In the genomic region with DNA sequence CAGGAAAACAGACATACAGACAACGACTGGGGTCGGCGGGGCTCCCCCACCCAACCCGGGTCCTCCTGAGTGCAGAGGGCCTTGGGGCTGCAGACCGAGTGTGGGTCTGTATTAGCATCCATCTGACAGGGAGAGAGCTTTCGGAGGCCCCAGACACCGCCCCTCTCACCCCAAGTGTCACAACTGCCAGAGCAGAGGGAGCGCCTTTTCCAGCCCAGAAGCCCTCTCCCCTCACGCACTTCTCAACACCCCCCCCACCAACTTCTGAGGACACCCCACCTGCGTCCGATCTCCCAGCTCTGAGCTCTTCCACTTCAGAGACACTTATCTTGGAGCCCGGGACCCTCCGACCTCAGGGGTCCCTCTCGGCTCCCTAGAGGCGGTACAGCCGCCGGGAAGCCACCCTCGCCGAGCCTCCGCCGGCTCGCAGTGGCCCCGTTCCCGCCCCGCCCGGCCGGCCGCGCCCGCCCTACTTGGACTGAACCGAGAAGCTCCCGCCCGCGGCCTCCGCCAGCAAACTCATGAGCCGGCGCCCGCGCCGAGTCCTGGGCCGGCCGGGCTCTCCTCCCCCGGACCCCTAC, we compare ENCODE assay signal across 8 cellular contexts. TPM values are rescaled to one million over a fixed set of nuclear protein-coding genes. Genes with fewer than 3 reads are reported as not detected.
DNase-seq lines count a peak whose midpoint lies in the region; ATAC-seq and TF ChIP-seq lines count a peak whose summit lies in the region.

No MANE protein-coding gene starts in this region.

- TF ChIP-seq POLR2A in NB4 (IDR thresholded peaks at IDR 0.05; ENCODE audit: extremely low read depth, insufficient read length), result no peak

- ATAC-seq in GM19372 (IDR thresholded peaks at IDR 0.05; ENCODE audit: low read depth, unreplicated experiment) (peak; percentile 1), HG02763 (IDR thresholded peaks at IDR 0.05; ENCODE audit: unreplicated experiment) (no peak)

- no peaks in the 10 kb centered on the region for H3K36me3 ChIP-seq in iPS DF 6.9 (ENCODE audit: control insufficient read depth, insufficient read depth, low read length)

- H3K27ac ChIP-seq in adipose tissue (ENCODE audit: low read depth, low read length) (peak overlapping the region; percentile 93), iPS DF 6.9 (ENCODE audit: low read length) (no peak overlapping the region)

- TF ChIP-seq CTCF in NB4 (IDR thresholded peaks at IDR 0.05; ENCODE audit: low read depth, low read length), result no peak

- peak overlapping the region; percentile 95 for H3K4me3 ChIP-seq in NB4 (ENCODE audit: low read depth, low read length)
- peak overlapping the region; percentile 69; the same call in 1 of the 2 replicates for H3K4me3 ChIP-seq in iPS DF 6.9 (ENCODE audit: low read length)

- peaks cover 4% of the 10 kb centered on the region for H3K4me1 ChIP-seq in iPS DF 6.9 (ENCODE audit: control insufficient read depth, insufficient read depth, low read length)

- DNase-seq in NB4 (ENCODE audit: low read depth), result peak; percentile 70
- DNase-seq in iPS DF 6.9 (ENCODE audit: low read depth, low spot score), result no peak
- peak; percentile 45 for DNase-seq in stimulated activated CD4-positive, alpha-beta T cell treated with anti-CD3 and anti-CD28 coated beads, Interleukin-4, amount 100 ng/mL, for 1 hour
- DNase-seq in cortex of kidney (lab: John Stamatoyannopoulos, UW), result no peak
- DNase-seq in NCI-H510A (lab: John Stamatoyannopoulos, UW), result no peak

- no peaks in the 10 kb centered on the region for H3K9me3 ChIP-seq in iPS DF 6.9 (ENCODE audit: control insufficient read depth, insufficient read depth, low read length)

- H3K27me3 ChIP-seq in iPS DF 6.9 (ENCODE audit: control insufficient read depth, insufficient read depth, low read length), result no peaks in the 10 kb centered on the region

- WGBS in adipose tissue, 3 donors, result 0 to 1% (median 0%) methylated on average over 31 to 43 of the region's 43 CpGs
- no CpG with 5 or more reads among the region's 43 CpGs for WGBS in iPS DF 6.9 (ENCODE audit: insufficient coverage, insufficient read length)

RNA-seq across cellular contexts. Expression of gene RHOG, which starts 0.4 kb away (rescaled TPM):
- 10 to 100 TPM; 30.4 to 94.7 (median 88.8) TPM for polyA plus RNA-seq in adipose tissue

RNA-seq across cellular contexts. Expression of gene STIM1, which starts 15.1 kb away (rescaled TPM):
- 10 to 100 TPM; 17.6 to 49.7 (median 40.0) TPM for polyA plus RNA-seq in adipose tissue

RNA-seq across cellular contexts. Expression of gene PGAP2, which starts 32.0 kb away (rescaled TPM):
- polyA plus RNA-seq in adipose tissue, result 10 to 100 TPM; 10.4 to 21.9 (median 11.5) TPM

RNA-seq across cellular contexts. Expression of gene NUP98, which starts 43.0 kb away (rescaled TPM):
- polyA plus RNA-seq in adipose tissue, result 10 to 100 TPM; 17.9 to 52.7 (median 19.6) TPM

Comparison
In these comparisons a context has a peak if more than half of its experiments do, and no peak if none do; other contexts are left out.
1. DNase-seq: peak in NB4 (single experiment) and stimulated activated CD4-positive, alpha-beta T cell treated with anti-CD3 and anti-CD28 coated beads, Interleukin-4, amount 100 ng/mL, for 1 hour (single experiment); none in iPS DF 6.9 (single experiment), cortex of kidney (single experiment) and NCI-H510A (single experiment).